ENCODE assay signal across 1 cellular context in the genomic region with DNA sequence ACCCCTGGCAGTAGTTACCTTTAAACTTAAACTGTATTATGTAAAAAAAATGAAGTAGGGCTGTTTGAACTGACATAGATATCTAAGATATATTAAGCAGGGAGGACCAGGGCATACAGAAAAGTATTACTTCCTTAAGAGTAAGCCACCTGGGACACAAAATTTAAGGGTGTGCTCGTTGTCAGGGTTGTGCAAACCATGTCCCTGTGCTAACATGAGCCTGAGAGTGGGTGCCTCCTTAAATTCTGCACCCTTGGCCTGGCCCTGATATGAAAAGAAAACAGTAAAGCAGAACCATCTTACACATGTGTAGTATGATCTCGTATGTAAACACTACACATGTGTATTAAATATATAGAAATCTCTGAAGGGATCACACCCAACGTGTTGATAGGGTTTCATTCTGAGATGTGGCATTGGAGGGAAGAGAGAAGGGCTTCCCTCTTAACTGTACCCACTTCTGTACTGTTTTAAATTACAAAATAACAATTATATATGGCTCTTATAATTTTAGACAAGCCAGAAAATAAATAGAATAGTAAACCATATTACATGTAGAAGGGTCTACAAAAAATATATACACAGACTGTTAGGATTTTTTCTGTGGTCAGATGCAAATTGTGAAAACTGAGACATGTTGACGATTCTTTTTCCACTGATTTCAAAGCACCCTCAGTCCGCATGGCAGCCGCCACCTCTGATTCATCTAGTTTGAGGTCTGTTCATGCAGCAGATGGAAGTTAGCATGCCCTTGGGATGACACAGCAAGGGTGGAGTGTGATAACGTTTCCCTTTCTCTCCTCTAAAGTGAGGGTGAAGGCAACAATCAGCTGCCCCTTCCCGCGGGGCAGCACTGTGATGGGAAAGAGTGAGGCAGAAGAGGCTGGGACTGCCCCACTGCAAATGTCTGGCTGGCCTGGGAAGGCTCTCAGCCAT.
TF ChIP-seq lines count a peak whose summit lies in the region.

No MANE protein-coding gene starts in this region.

TF ChIP-seq in SK-N-SH treated with all-trans-retinoic acid at 6 μM for 48 hours, 23 proteins besides CTCF, POLR2A, EP300 and RAD21 (continued from another document):
- TF ChIP-seq, protein P1, sequence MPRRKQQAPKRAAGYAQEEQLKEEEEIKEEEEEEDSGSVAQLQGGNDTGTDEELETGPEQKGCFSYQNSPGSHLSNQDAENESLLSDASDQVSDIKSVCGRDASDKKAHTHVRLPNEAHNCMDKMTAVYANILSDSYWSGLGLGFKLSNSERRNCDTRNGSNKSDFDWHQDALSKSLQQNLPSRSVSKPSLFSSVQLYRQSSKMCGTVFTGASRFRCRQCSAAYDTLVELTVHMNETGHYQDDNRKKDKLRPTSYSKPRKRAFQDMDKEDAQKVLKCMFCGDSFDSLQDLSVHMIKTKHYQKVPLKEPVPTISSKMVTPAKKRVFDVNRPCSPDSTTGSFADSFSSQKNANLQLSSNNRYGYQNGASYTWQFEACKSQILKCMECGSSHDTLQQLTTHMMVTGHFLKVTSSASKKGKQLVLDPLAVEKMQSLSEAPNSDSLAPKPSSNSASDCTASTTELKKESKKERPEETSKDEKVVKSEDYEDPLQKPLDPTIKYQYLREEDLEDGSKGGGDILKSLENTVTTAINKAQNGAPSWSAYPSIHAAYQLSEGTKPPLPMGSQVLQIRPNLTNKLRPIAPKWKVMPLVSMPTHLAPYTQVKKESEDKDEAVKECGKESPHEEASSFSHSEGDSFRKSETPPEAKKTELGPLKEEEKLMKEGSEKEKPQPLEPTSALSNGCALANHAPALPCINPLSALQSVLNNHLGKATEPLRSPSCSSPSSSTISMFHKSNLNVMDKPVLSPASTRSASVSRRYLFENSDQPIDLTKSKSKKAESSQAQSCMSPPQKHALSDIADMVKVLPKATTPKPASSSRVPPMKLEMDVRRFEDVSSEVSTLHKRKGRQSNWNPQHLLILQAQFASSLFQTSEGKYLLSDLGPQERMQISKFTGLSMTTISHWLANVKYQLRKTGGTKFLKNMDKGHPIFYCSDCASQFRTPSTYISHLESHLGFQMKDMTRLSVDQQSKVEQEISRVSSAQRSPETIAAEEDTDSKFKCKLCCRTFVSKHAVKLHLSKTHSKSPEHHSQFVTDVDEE (CRISPR knock-in tag; IDR thresholded peaks at IDR 0.05) = no peak
